1 cellular context compared by ENCODE assay signal in genomic region chr1:8425781-8426161, GRCh38.
TF ChIP-seq lines count a peak whose summit lies in the region.

No MANE protein-coding gene starts in this region.

TF ChIP-seq in K562, 482 proteins besides CTCF, POLR2A, EP300 and RAD21 (continued from another document):
- TF ChIP-seq REST (CRISPR knock-in tag; IDR thresholded peaks at IDR 0.05; ENCODE audit: low read depth) (no peak), SAP30 (IDR thresholded peaks at IDR 0.05; ENCODE audit: borderline replicate concordance, insufficient read depth, low read depth, low read length, poor library complexity, severe bottlenecking) (no peak), KDM1A (IDR thresholded peaks at IDR 0.05) (peak in 1 of 2 experiments; percentile 29; a peak in 1 of 4 replicates), ARID2 (IDR thresholded peaks at IDR 0.05) (no peak)
